ENCODE assay signal across 37 cellular contexts in the genomic region with DNA sequence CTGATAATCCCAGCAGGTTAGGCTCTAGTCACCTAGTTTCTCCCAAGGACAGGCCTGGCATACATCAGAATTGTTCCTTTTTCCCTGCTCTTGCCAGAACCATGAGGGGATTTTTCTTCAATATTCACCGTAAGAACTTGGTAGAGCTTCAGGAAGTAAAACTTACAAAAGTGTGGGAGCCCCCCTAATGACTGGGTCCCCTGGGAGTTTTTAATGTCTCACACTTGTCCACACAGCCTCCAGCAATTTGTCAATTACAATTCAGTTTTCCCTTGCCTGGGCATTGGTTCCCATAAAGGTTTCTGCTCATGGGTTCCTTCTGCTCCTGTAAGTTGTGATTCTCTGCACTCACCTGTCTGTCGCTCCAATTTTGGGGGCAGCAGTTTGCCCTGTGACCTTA. TPM values are rescaled to one million over a fixed set of nuclear protein-coding genes. Genes with fewer than 3 reads are reported as not detected.
"Had no signal": no experiment of that assay in that cellular context is flagged by ENCODE, and none has a peak within 500 bp of the region (broad histone marks: within the 10 kb centered on the region; RNA-seq: fewer than 3 reads in every experiment).

No MANE protein-coding gene starts in this region.

- H3K36me3 ChIP-seq: adrenal gland, ascending aorta, brain microvascular endothelial cell, breast epithelium, cardiac muscle cell had no signal

- ATAC-seq: activated naive CD4-positive, alpha-beta T cell treated with anti-CD3 and anti-CD28 coated beads, Interleukin-2, amount 50 U/mL, for 72 hours; activated naive CD8-positive, alpha-beta T cell treated with anti-CD3 and anti-CD28 coated beads, Interleukin-2, amount 50 U/mL, for 24 hours; activated T-cell treated with anti-CD3 and anti-CD28 coated beads, Interleukin-2, amount 50 U/mL, for 4 hours; activated T-cell treated with anti-CD3 and anti-CD28 coated beads, Interleukin-2, amount 50 U/mL, for 72 hours; activated T-helper 17 cell treated with anti-CD3 and anti-CD28 coated beads, Interleukin-2, amount 50 U/mL, for 72 hours; body of pancreas had no signal

- H3K27me3 ChIP-seq: adrenal gland, ascending aorta, body of pancreas, brain microvascular endothelial cell, breast epithelium, cardiac muscle cell had no signal

- H3K9me3 ChIP-seq: adrenal gland, ascending aorta, body of pancreas, breast epithelium had no signal

- H3K4me3 ChIP-seq: adrenal gland, ascending aorta, body of pancreas, breast epithelium, cardiac muscle cell had no signal

- H3K4me1 ChIP-seq: adrenal gland, ascending aorta, body of pancreas, breast epithelium had no signal

- DNase-seq: activated effector memory CD4-positive, alpha-beta T cell treated with anti-CD3 and anti-CD28 coated beads, Interleukin-2, amount 50 U/mL, for 16 hours; activated effector memory CD4-positive, alpha-beta T cell treated with Interleukin-2 at 50 U/mL for 16 hours; activated gamma-delta T cell; activated gamma-delta T cell treated with Interleukin-2 at 50 U/mL for 16 hours; activated naive CD4-positive, alpha-beta T cell; activated naive CD4-positive, alpha-beta T cell treated with anti-CD3 and anti-CD28 coated beads for 36 hours; activated naive CD4-positive, alpha-beta T cell treated with anti-CD3 and anti-CD28 coated beads, Interleukin-2, amount 10 ng/mL, durations not matched to agents 7 days and 5 days; activated naive CD4-positive, alpha-beta T cell treated with anti-CD3 and anti-CD28 coated beads, Interleukin-2, amount 50 U/mL, for 16 hours; activated naive CD4-positive, alpha-beta T cell treated with Interleukin-2 at 50 U/mL for 16 hours; activated naive CD8-positive, alpha-beta T cell treated with anti-CD3 and anti-CD28 coated beads for 36 hours; activated naive CD8-positive, alpha-beta T cell treated with anti-CD3 and anti-CD28 coated beads, Interleukin-2, amount 10 ng/mL, durations not matched to agents 7 days and 5 days; activated naive CD8-positive, alpha-beta T cell treated with anti-CD3 and anti-CD28 coated beads, Interleukin-2, amount 50 U/mL, for 24 hours; activated T-cell treated with anti-CD3 and anti-CD28 coated beads, Interleukin-2, amount 50 U/mL, for 24 hours; activated T-cell treated with anti-CD3 and anti-CD28 coated beads, Interleukin-2, amount 50 U/mL, for 4 hours; activated T-cell treated with anti-CD3 and anti-CD28 coated beads, Interleukin-2, amount 50 U/mL, for 48 hours; activated T-cell treated with anti-CD3 and anti-CD28 coated beads, Interleukin-2, amount 50 U/mL, for 72 hours; adrenal gland; amniotic stem cell; amygdala; anterior cingulate cortex; aorta; body of pancreas; brain microvascular endothelial cell; caudate nucleus; central memory CD4-positive, alpha-beta T cell; cerebellar nuclear complex had no signal

- H3K27ac ChIP-seq: adrenal gland, ascending aorta, body of pancreas, brain microvascular endothelial cell, breast epithelium, cardiac muscle cell had no signal

- FAIRE-seq: astrocyte had no signal

RNA-seq across cellular contexts. Expression of a gene that starts 28.5 kb away (rescaled TPM):
- total RNA-seq: activated naive CD4-positive, alpha-beta T cell treated with anti-CD3 and anti-CD28 coated beads for 36 hours; activated naive CD4-positive, alpha-beta T cell treated with anti-CD3 and anti-CD28 coated beads, Interleukin-2, amount 50 U/mL, for 72 hours; activated naive CD8-positive, alpha-beta T cell treated with anti-CD3 and anti-CD28 coated beads for 36 hours; activated naive CD8-positive, alpha-beta T cell treated with anti-CD3 and anti-CD28 coated beads, Interleukin-2, amount 10 ng/mL, durations not matched to agents 7 days and 5 days; activated T-cell treated with anti-CD3 and anti-CD28 coated beads, Interleukin-2, amount 50 U/mL, for 4 hours; activated T-cell treated with anti-CD3 and anti-CD28 coated beads, Interleukin-2, amount 50 U/mL, for 72 hours; activated T-helper 1 cell treated with anti-CD3 and anti-CD28 coated beads, Interleukin-12 subunit alpha, Interleukin-12 subunit beta, Interleukin-2, Interleukin-4 antibody, amounts not matched to agents 30 ng/mL and 10 ng/mL and 1 ng/mL, durations not matched to agents 14 hours and 24 hours and 36 hours; activated T-helper 17 cell treated with anti-CD3 and anti-CD28 coated beads, Interleukin-2, amount 50 U/mL, for 72 hours; activated T-helper 2 cell treated with anti-CD3 and anti-CD28 coated beads, Interferon-gamma antibody, Interleukin-2, Interleukin-4, amounts not matched to agents 10 μg/mL and 5 μg/mL and 100 μg/mL, durations not matched to agents 14 hours and 24 hours and 36 hours; aorta; ascending aorta; breast epithelium; bronchial epithelial cell; cardiac muscle cell; cardiac septum; chondrocyte had no signal
